ENCODE assay signal across 17 cellular contexts in the genomic region with DNA sequence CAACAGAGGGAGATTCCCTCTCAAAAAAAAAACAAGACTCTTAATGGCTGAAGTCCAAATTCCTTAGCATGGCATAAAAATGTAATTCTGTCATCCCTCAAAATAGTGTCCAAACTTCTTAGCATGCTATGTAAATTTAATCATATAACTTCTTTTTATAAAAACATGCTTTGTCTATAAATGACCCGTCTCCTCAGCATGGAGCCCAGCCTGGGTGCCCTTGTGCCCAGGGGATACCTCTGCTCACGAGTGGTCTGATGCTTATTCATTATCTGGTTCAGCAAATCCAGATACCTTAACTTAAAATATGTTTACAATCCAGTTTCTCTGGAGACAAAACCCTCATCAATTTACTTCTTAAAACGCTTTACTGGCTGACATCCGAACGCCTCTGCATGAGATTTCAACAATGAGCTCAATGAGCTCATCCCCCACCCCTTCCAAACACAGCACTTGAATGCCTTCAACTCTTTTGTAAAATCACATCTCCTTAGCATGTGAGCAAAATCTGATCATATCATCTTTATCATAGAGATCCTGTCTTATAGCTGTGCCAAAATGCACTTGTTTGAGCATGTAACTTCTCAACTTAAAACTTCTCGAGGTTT. TPM values are rescaled to one million over a fixed set of nuclear protein-coding genes. Genes with fewer than 3 reads are reported as not detected.
"Had no signal": no experiment of that assay in that cellular context is flagged by ENCODE, and none has a peak within 500 bp of the region (broad histone marks: within the 10 kb centered on the region; RNA-seq: fewer than 3 reads in every experiment).

No MANE protein-coding gene starts in this region.

- H3K4me1 Mint-ChIP-seq: activated naive CD8-positive, alpha-beta T cell treated with anti-CD3 and anti-CD28 coated beads for 36 hours; memory B cell; stimulated activated effector memory CD8-positive, alpha-beta T cell treated with anti-CD3 and anti-CD28 coated beads, Interleukin-12 subunit alpha, Interleukin-12 subunit beta, amount 100 ng/mL, for 72 hours had no signal

- H3K36me3 ChIP-seq: ascending aorta, cardiac muscle cell, esophagus squamous epithelium, heart left ventricle, thyroid gland had no signal

- H3K9me3 Mint-ChIP-seq: activated naive CD8-positive, alpha-beta T cell treated with anti-CD3 and anti-CD28 coated beads for 36 hours; activated T-cell treated with anti-CD3 and anti-CD28 coated beads, Interleukin-2, amount 50 U/mL, for 4 hours; stimulated activated effector memory CD8-positive, alpha-beta T cell treated with anti-CD3 and anti-CD28 coated beads, Interleukin-12 subunit alpha, Interleukin-12 subunit beta, amount 100 ng/mL, for 72 hours; T-helper 2 cell treated with Interferon-gamma antibody and Interleukin-4, amounts not matched to agents 5 μg/mL and 100 μg/mL, for 36 hours had no signal

- H3K9me3 ChIP-seq: ascending aorta, esophagus squamous epithelium, heart left ventricle, thyroid gland had no signal

- H3K4me3 Mint-ChIP-seq: activated naive CD8-positive, alpha-beta T cell treated with anti-CD3 and anti-CD28 coated beads for 36 hours; activated T-cell treated with anti-CD3 and anti-CD28 coated beads, Interleukin-2, amount 50 U/mL, for 4 hours; memory B cell; stimulated activated effector memory CD8-positive, alpha-beta T cell treated with anti-CD3 and anti-CD28 coated beads, Interleukin-12 subunit alpha, Interleukin-12 subunit beta, amount 100 ng/mL, for 72 hours; T-helper 2 cell treated with Interferon-gamma antibody and Interleukin-4, amounts not matched to agents 5 μg/mL and 100 μg/mL, for 36 hours had no signal

- H3K27ac Mint-ChIP-seq: activated naive CD8-positive, alpha-beta T cell treated with anti-CD3 and anti-CD28 coated beads for 36 hours; memory B cell; stimulated activated effector memory CD8-positive, alpha-beta T cell treated with anti-CD3 and anti-CD28 coated beads, Interleukin-12 subunit alpha, Interleukin-12 subunit beta, amount 100 ng/mL, for 72 hours; T-helper 2 cell treated with Interferon-gamma antibody and Interleukin-4, amounts not matched to agents 5 μg/mL and 100 μg/mL, for 36 hours had no signal

- DNase-seq: activated CD4-positive, alpha-beta T cell treated with anti-CD3 and anti-CD28 coated beads, Interleukin-2, amount 50 U/mL, for 4 hours; activated CD4-positive, CD25-positive, alpha-beta regulatory T cell treated with anti-CD3 and anti-CD28 coated beads, Interleukin-2, amount 50 U/mL, for 72 hours; activated gamma-delta T cell; activated naive CD8-positive, alpha-beta T cell treated with anti-CD3 and anti-CD28 coated beads for 36 hours; activated T-cell treated with anti-CD3 and anti-CD28 coated beads, Interleukin-2, amount 50 U/mL, for 4 hours; esophagus squamous epithelium; foreskin melanocyte; small intestine; thyroid gland had no signal

- H3K36me3 Mint-ChIP-seq: activated naive CD8-positive, alpha-beta T cell treated with anti-CD3 and anti-CD28 coated beads for 36 hours; stimulated activated effector memory CD8-positive, alpha-beta T cell treated with anti-CD3 and anti-CD28 coated beads, Interleukin-12 subunit alpha, Interleukin-12 subunit beta, amount 100 ng/mL, for 72 hours had no signal

- H3K4me3 ChIP-seq: ascending aorta, cardiac muscle cell, esophagus squamous epithelium, heart left ventricle, thyroid gland had no signal

- H3K4me1 ChIP-seq: ascending aorta, esophagus squamous epithelium, heart left ventricle, thyroid gland had no signal

- H3K27ac ChIP-seq: ascending aorta, cardiac muscle cell, esophagus squamous epithelium, heart left ventricle, thyroid gland had no signal

- H3K27me3 ChIP-seq: ascending aorta, cardiac muscle cell, thyroid gland had no signal

RNA-seq across cellular contexts. Expression of gene RTL1, which starts 15.7 kb away (rescaled TPM):
- total RNA-seq: activated naive CD8-positive, alpha-beta T cell treated with anti-CD3 and anti-CD28 coated beads for 36 hours; activated T-cell treated with anti-CD3 and anti-CD28 coated beads, Interleukin-2, amount 50 U/mL, for 4 hours; ascending aorta; esophagus squamous epithelium; heart left ventricle; left lobe of liver; thyroid gland had no signal
- polyA plus RNA-seq: cardiac muscle cell, heart left ventricle, neural cell, small intestine had no signal
